16 cellular contexts compared by ENCODE assay signal in the genomic region with DNA sequence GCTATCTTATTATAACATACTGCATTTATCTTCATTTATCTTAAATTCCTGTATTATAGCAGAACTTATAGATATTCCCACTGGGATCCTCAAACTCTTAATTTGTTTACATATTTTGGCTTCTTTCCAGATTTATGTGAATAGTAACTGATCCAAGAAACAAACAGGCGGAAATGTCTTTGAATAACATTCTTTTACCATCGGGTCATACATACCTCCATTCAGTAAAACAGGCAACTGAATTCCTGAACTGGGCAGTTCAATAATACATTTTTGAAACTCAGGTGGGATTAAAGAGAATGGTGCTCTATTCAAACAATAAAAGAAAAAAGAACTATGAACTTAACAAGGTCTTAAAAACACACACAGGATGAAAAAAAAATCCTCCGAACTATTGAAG.
DNase-seq lines count a peak whose midpoint lies in the region; ATAC-seq and TF ChIP-seq lines count a peak whose summit lies in the region.
"Had no signal": no experiment of that assay in that cellular context is flagged by ENCODE, and none has a peak within 500 bp of the region (broad histone marks: within the 10 kb centered on the region; RNA-seq: fewer than 3 reads in every experiment).

No MANE protein-coding gene starts in this region.

- no peak for ATAC-seq in HG03457 (IDR thresholded peaks at IDR 0.05; ENCODE audit: unreplicated experiment)
- ATAC-seq in activated CD8-positive, alpha-beta T cell treated with anti-CD3 and anti-CD28 coated beads, Interleukin-2, amount 10 ng/mL, durations not matched to agents 7 days and 5 days = no peak
- ATAC-seq: stimulated activated effector memory CD8-positive, alpha-beta T cell treated with anti-CD3 and anti-CD28 coated beads, Interleukin-12 subunit alpha, Interleukin-12 subunit beta, amount 100 ng/mL, for 72 hours had no signal

- no peaks in the 10 kb centered on the region for H3K27me3 Mint-ChIP-seq in type B pancreatic cell
- no peaks in the 10 kb centered on the region for H3K27me3 Mint-ChIP-seq in activated CD8-positive, alpha-beta T cell treated with anti-CD3 and anti-CD28 coated beads, Interleukin-2, amount 10 ng/mL, durations not matched to agents 7 days and 5 days (ENCODE audit: low read depth)
- H3K27me3 Mint-ChIP-seq: activated naive CD8-positive, alpha-beta T cell treated with anti-CD3 and anti-CD28 coated beads, Interleukin-2, amount 10 ng/mL, durations not matched to agents 7 days and 5 days had no signal

- 0 out of 2 replicates have a peak, but pooled peaks cover 3% of the 10 kb centered on the region for H3K9me3 ChIP-seq in SK-N-MC (ENCODE audit: low read depth, low read length)
- H3K9me3 ChIP-seq: esophagus squamous epithelium, transverse colon had no signal

- H3K4me3 ChIP-seq in SK-N-MC = peak overlapping the region; percentile 39
- H3K4me3 ChIP-seq: esophagus squamous epithelium, lung, transverse colon had no signal

- POLR2A ChIA-PET in activated CD8-positive, alpha-beta T cell treated with anti-CD3 and anti-CD28 coated beads, Interleukin-2, amount 10 ng/mL, durations not matched to agents 7 days and 5 days (lab: Charles Lee) = no interaction called here

- CTCF ChIA-PET in activated CD8-positive, alpha-beta T cell treated with anti-CD3 and anti-CD28 coated beads, Interleukin-2, amount 10 ng/mL, durations not matched to agents 7 days and 5 days (lab: Charles Lee) = interaction anchor here (1.6 kb wide), 1 partner anchor 481 kb away, joined by 5 read pairs; no protein-coding TSS in a partner anchor

- H3K27ac ChIP-seq in SK-N-MC = 0 out of 2 replicates have a peak overlapping the region, but pooled peaks have one; percentile 26
- H3K27ac ChIP-seq: esophagus squamous epithelium, transverse colon had no signal

- peak; percentile 6 for DNase-seq in NCI-H1105 (lab: John Stamatoyannopoulos, UW)
- no peak for DNase-seq in NCI-H1105 treated with DMSO at 0.1 percent for 48 hours (lab: John Stamatoyannopoulos, UW)
- peak; percentile 55 for DNase-seq in SK-N-MC (ENCODE audit: low read depth, low spot score)
- peak; percentile 27 for DNase-seq in glomerular visceral epithelial cell (ENCODE audit: extremely low spot score)
- DNase-seq in type B pancreatic cell (ENCODE audit: extremely low spot score, unreplicated experiment) = no peak
- DNase-seq in activated CD8-positive, alpha-beta T cell treated with anti-CD3 and anti-CD28 coated beads, Interleukin-2, amount 10 ng/mL, durations not matched to agents 7 days and 5 days = no peak
- no peak for DNase-seq in T-helper 9 cell
- DNase-seq: activated naive CD8-positive, alpha-beta T cell treated with anti-CD3 and anti-CD28 coated beads, Interleukin-2, amount 10 ng/mL, durations not matched to agents 7 days and 5 days; esophagus squamous epithelium; GDM1; T-helper 1 cell; transverse colon had no signal

- H3K9ac ChIP-seq in SK-N-MC (ENCODE audit: insufficient read length) = no peak overlapping the region

- H3K9me3 Mint-ChIP-seq in type B pancreatic cell = no peaks in the 10 kb centered on the region
- no peaks in the 10 kb centered on the region for H3K9me3 Mint-ChIP-seq in activated CD8-positive, alpha-beta T cell treated with anti-CD3 and anti-CD28 coated beads, Interleukin-2, amount 10 ng/mL, durations not matched to agents 7 days and 5 days (ENCODE audit: insufficient read depth)
- H3K9me3 Mint-ChIP-seq: activated naive CD8-positive, alpha-beta T cell treated with anti-CD3 and anti-CD28 coated beads, Interleukin-2, amount 10 ng/mL, durations not matched to agents 7 days and 5 days; stimulated activated effector memory CD8-positive, alpha-beta T cell treated with anti-CD3 and anti-CD28 coated beads, Interleukin-12 subunit alpha, Interleukin-12 subunit beta, amount 100 ng/mL, for 72 hours had no signal

- no peaks in the 10 kb centered on the region for H3K36me3 ChIP-seq in SK-N-MC (ENCODE audit: insufficient read depth, low read length)
- H3K36me3 ChIP-seq: esophagus squamous epithelium, transverse colon had no signal

- TF ChIP-seq CTCF in type B pancreatic cell (conservative IDR thresholded peaks at IDR 0.05) = no peak

- H3K36me3 Mint-ChIP-seq in type B pancreatic cell = no peaks in the 10 kb centered on the region
- H3K36me3 Mint-ChIP-seq in activated CD8-positive, alpha-beta T cell treated with anti-CD3 and anti-CD28 coated beads, Interleukin-2, amount 10 ng/mL, durations not matched to agents 7 days and 5 days (ENCODE audit: low read depth) = no peaks in the 10 kb centered on the region
- H3K36me3 Mint-ChIP-seq: activated naive CD8-positive, alpha-beta T cell treated with anti-CD3 and anti-CD28 coated beads, Interleukin-2, amount 10 ng/mL, durations not matched to agents 7 days and 5 days; stimulated activated effector memory CD8-positive, alpha-beta T cell treated with anti-CD3 and anti-CD28 coated beads, Interleukin-12 subunit alpha, Interleukin-12 subunit beta, amount 100 ng/mL, for 72 hours had no signal

- H3K4me3 Mint-ChIP-seq in type B pancreatic cell = no peak overlapping the region
- H3K4me3 Mint-ChIP-seq in activated CD8-positive, alpha-beta T cell treated with anti-CD3 and anti-CD28 coated beads, Interleukin-2, amount 10 ng/mL, durations not matched to agents 7 days and 5 days = no peak overlapping the region
- H3K4me3 Mint-ChIP-seq: activated naive CD8-positive, alpha-beta T cell treated with anti-CD3 and anti-CD28 coated beads, Interleukin-2, amount 10 ng/mL, durations not matched to agents 7 days and 5 days; neural crest cell; stimulated activated effector memory CD8-positive, alpha-beta T cell treated with anti-CD3 and anti-CD28 coated beads, Interleukin-12 subunit alpha, Interleukin-12 subunit beta, amount 100 ng/mL, for 72 hours had no signal

- H3K27ac Mint-ChIP-seq in type B pancreatic cell = peak overlapping the region; percentile 77
- H3K27ac Mint-ChIP-seq in activated CD8-positive, alpha-beta T cell treated with anti-CD3 and anti-CD28 coated beads, Interleukin-2, amount 10 ng/mL, durations not matched to agents 7 days and 5 days = no peak overlapping the region
- H3K27ac Mint-ChIP-seq: activated naive CD8-positive, alpha-beta T cell treated with anti-CD3 and anti-CD28 coated beads, Interleukin-2, amount 10 ng/mL, durations not matched to agents 7 days and 5 days; stimulated activated effector memory CD8-positive, alpha-beta T cell treated with anti-CD3 and anti-CD28 coated beads, Interleukin-12 subunit alpha, Interleukin-12 subunit beta, amount 100 ng/mL, for 72 hours had no signal

- H3K4me1 Mint-ChIP-seq in type B pancreatic cell (ENCODE audit: unreplicated experiment) = no peaks in the 10 kb centered on the region
- peaks cover 3% of the 10 kb centered on the region for H3K4me1 Mint-ChIP-seq in activated CD8-positive, alpha-beta T cell treated with anti-CD3 and anti-CD28 coated beads, Interleukin-2, amount 10 ng/mL, durations not matched to agents 7 days and 5 days (ENCODE audit: low read depth)

Comparison
In these comparisons a context has a peak if more than half of its experiments do, and no peak if none do; other contexts are left out.
1. DNase-seq: peak in NCI-H1105 (single experiment), SK-N-MC (single experiment) and glomerular visceral epithelial cell (single experiment); none in NCI-H1105 treated with DMSO at 0.1 percent for 48 hours (single experiment), type B pancreatic cell (single experiment), activated CD8-positive, alpha-beta T cell treated with anti-CD3 and anti-CD28 coated beads, Interleukin-2, amount 10 ng/mL, durations not matched to agents 7 days and 5 days (single experiment) and T-helper 9 cell (single experiment).